ENCODE assay signal across 18 cellular contexts in the genomic region with DNA sequence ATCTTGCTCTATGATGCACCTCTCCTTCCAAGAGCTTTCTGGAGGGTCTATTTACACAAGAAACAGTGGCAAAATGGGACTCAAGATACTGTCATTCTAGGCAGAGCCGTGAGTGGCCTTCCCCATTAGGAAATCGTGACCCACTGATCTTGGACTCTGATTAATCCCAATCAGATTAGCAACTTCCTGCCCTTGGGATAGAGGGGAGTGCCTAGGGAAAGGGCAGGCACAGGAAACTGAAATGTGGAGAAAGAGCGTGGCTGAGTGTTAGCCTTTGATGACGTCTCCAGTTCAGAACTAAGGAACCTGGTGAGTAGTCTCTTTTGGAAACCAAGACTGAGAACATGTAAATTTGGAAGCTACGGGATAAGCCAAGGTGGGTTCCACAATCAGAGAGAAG.
A peak's percentile ranks its signal among the peaks of the same experiment; 100 is the strongest.
DNase-seq lines count a peak whose midpoint lies in the region; ATAC-seq and TF ChIP-seq lines count a peak whose summit lies in the region.
"Had no signal": no experiment of that assay in that cellular context is flagged by ENCODE, and none has a peak within 500 bp of the region (broad histone marks: within the 10 kb centered on the region; RNA-seq: fewer than 3 reads in every experiment).

No MANE protein-coding gene starts in this region.

- H3K36me3 ChIP-seq in mesendoderm (ENCODE audit: control insufficient read depth, insufficient read depth, low read length), result peaks cover 2% of the 10 kb centered on the region

- H3K27ac Mint-ChIP-seq in WTC11, result peak overlapping the region; percentile 50; the same call in 1 of the 2 replicates

- no peak overlapping the region for H2BK5ac ChIP-seq in mesendoderm (ENCODE audit: low read length)

- no peak overlapping the region for H3K56ac ChIP-seq in mesendoderm (ENCODE audit: low read length)

- no peak overlapping the region for H2AK5ac ChIP-seq in mesendoderm (ENCODE audit: low read length)

- no CpG with 5 or more reads among the region's 5 CpGs for WGBS in mesendoderm (ENCODE audit: extremely low coverage, insufficient coverage, low lambda C conversion rate)

- POLR2A ChIA-PET in WTC11 (lab: Charles Lee), result no interaction called here

- no peak overlapping the region for H4K8ac ChIP-seq in mesendoderm (ENCODE audit: low read depth, low read length)

- H3K27ac ChIP-seq in mesendoderm (ENCODE audit: low read depth, low read length), result no peak overlapping the region
- H3K27ac ChIP-seq: RWPE1, SJCRH30 had no signal

- DNase-seq in EL (peak; percentile 34), HT1080 (ENCODE audit: low read depth) (peak; percentile 42), WTC11 (ENCODE audit: low spot score) (no peak), mesendoderm (peak; percentile 50), RKO (ENCODE audit: low spot score) (no peak), DMS79 (lab: John Stamatoyannopoulos, UW) (no peak)
- no peak for DNase-seq in stimulated activated CD4-positive, alpha-beta T cell treated with anti-CD3 and anti-CD28 coated beads, Interleukin-4, amount 100 ng/mL, for 1 hour
- DNase-seq: ACHN, AML-193, COR-L47, H7, IMR-90, Karpas-422, NCI-H187, NCI-H510A, SJCRH30, SW 1271 had no signal

- H3K4me3 Mint-ChIP-seq in WTC11, result no peak overlapping the region

- no peaks in the 10 kb centered on the region for H3K79me1 ChIP-seq in mesendoderm (ENCODE audit: low read length)

- no peak overlapping the region for H2BK120ac ChIP-seq in mesendoderm (ENCODE audit: low read depth, low read length)

- no peak overlapping the region for H3K18ac ChIP-seq in mesendoderm (ENCODE audit: low read length)

- ATAC-seq in WTC11, result no peak

- H3K27me3 Mint-ChIP-seq in WTC11 (ENCODE audit: low read depth), result no peaks in the 10 kb centered on the region

- no peak overlapping the region for H2BK15ac ChIP-seq in mesendoderm (replicated peaks; ENCODE audit: low read depth)

- peaks cover 25% of the 10 kb centered on the region for H3K36me3 Mint-ChIP-seq in WTC11

- H3K4me1 ChIP-seq in mesendoderm (ENCODE audit: control insufficient read depth, low read depth, low read length), result no peaks in the 10 kb centered on the region

- no peak overlapping the region for H3K4ac ChIP-seq in mesendoderm (ENCODE audit: low read depth, low read length)

- no peak overlapping the region for H3K9ac ChIP-seq in mesendoderm (ENCODE audit: low read length)

- H3K79me2 ChIP-seq in mesendoderm (ENCODE audit: control insufficient read depth, insufficient read depth, low read length), result no peaks in the 10 kb centered on the region

- H3K23ac ChIP-seq in mesendoderm (ENCODE audit: low read length), result no peak overlapping the region

- H3K4me1 Mint-ChIP-seq in WTC11, result peaks cover 28% of the 10 kb centered on the region

- H3K4me3 ChIP-seq in mesendoderm (ENCODE audit: low read length), result no peak overlapping the region
- H3K4me3 ChIP-seq: SJCRH30 had no signal

- no peak overlapping the region for H3K4me2 ChIP-seq in mesendoderm (ENCODE audit: low read length)

- no peaks in the 10 kb centered on the region for H3K9me3 Mint-ChIP-seq in WTC11

- H3K27me3 ChIP-seq in mesendoderm (ENCODE audit: insufficient read depth, low read length, poor library complexity), result no peaks in the 10 kb centered on the region
- H3K27me3 ChIP-seq: SJCRH30 had no signal

- TF ChIP-seq CTCF in WTC11 (IDR thresholded peaks at IDR 0.05), result no peak

- H4K5ac ChIP-seq in mesendoderm (ENCODE audit: low read length), result no peak overlapping the region

- CTCF ChIA-PET in WTC11 (lab: Charles Lee), result interaction anchor here (1.0 kb wide), 1 partner anchor 74 kb away, joined by 3 read pairs; no protein-coding TSS in a partner anchor

TF ChIP-seq in WTC11, 78 proteins besides CTCF, POLR2A, EP300 and RAD21:
- TF ChIP-seq ZNF671 (CRISPR knock-in tag; IDR thresholded peaks at IDR 0.05) (no peak), IRF2 (CRISPR knock-in tag; IDR thresholded peaks at IDR 0.05; ENCODE audit: borderline replicate concordance, low read depth) (no peak), ATF6 (CRISPR knock-in tag; IDR thresholded peaks at IDR 0.05) (no peak)

Comparison
In these comparisons a context has a peak if more than half of its experiments do, and no peak if none do; other contexts are left out.
1. DNase-seq: peak in EL (single experiment), HT1080 (single experiment) and mesendoderm (single experiment); none in WTC11 (single experiment), RKO (single experiment), DMS79 (single experiment) and stimulated activated CD4-positive, alpha-beta T cell treated with anti-CD3 and anti-CD28 coated beads, Interleukin-4, amount 100 ng/mL, for 1 hour (single experiment).